Comparison of ENCODE assay signal across 8 cellular contexts in genomic region chr2:241724259-241724974, GRCh38. TPM values are rescaled to one million over a fixed set of nuclear protein-coding genes. Genes with fewer than 3 reads are reported as not detected.
DNase-seq lines count a peak whose midpoint lies in the region; ATAC-seq and TF ChIP-seq lines count a peak whose summit lies in the region.
"Had no signal": no experiment of that assay in that cellular context is flagged by ENCODE, and none has a peak within 500 bp of the region (broad histone marks: within the 10 kb centered on the region; RNA-seq: fewer than 3 reads in every experiment).

No MANE protein-coding gene starts in this region.

- no peaks in the 10 kb centered on the region for H3K27me3 Mint-ChIP-seq in CD8-positive, alpha-beta T cell (ENCODE audit: low read depth)

- POLR2A ChIA-PET in CD8-positive, alpha-beta T cell (lab: Charles Lee), result interaction anchor here (1.2 kb wide), 1 partner anchor 9 kb away, joined by 5 read pairs; no protein-coding TSS in a partner anchor

- peaks cover 52% of the 10 kb centered on the region for H3K36me3 Mint-ChIP-seq in CD8-positive, alpha-beta T cell

- no peak overlapping the region for H3K4me3 ChIP-seq in CD8-positive, alpha-beta T cell (ENCODE audit: low read depth, low read length)
- H3K4me3 ChIP-seq: lung had no signal

- intact Hi-C loops in CD8-positive, alpha-beta T cell (cut with DNase I, micrococcal nuclease), result loop anchor here in 1 of 2 experiments (1.0 kb wide), 1 partner anchor 154 kb away; no protein-coding TSS in a partner anchor

- H3K27me3 ChIP-seq in CD8-positive, alpha-beta T cell (ENCODE audit: insufficient read depth, low read length), result no peaks in the 10 kb centered on the region

- TF ChIP-seq CTCF in CD8-positive, alpha-beta T cell (IDR thresholded peaks at IDR 0.05), result peak; percentile 40
- peak; percentile 18 for TF ChIP-seq CTCF in GM13977 (IDR thresholded peaks at IDR 0.05; ENCODE audit: extremely low read depth, insufficient read depth, missing control alignments)

- in situ Hi-C loops in GM13977 (cut with MboI; ENCODE audit: low pct_unique_long_range_greater_than_20kb, low sequenced_read_pairs, unreplicated experiment), result no loop called here

- no peaks in the 10 kb centered on the region for H3K9me3 ChIP-seq in CD8-positive, alpha-beta T cell (ENCODE audit: low read length)

- no peak overlapping the region for H3K27ac Mint-ChIP-seq in CD8-positive, alpha-beta T cell

- H3K36me3 ChIP-seq in CD8-positive, alpha-beta T cell (ENCODE audit: insufficient read depth, low read length), result peaks cover 6% of the 10 kb centered on the region

- H3K4me1 ChIP-seq in CD8-positive, alpha-beta T cell (ENCODE audit: insufficient read depth, low read length), result no peaks in the 10 kb centered on the region

- peak in 5 of 7 experiments; percentile 4 to 60 (median 46) for DNase-seq in CD8-positive, alpha-beta T cell
- DNase-seq in GM13977 (ENCODE audit: low spot score), result peak; percentile 14
- DNase-seq in UCSD-AML1 (lab: John Stamatoyannopoulos, UW; ENCODE audit: unreplicated experiment), result peak; percentile 31
- peak; percentile 78 for DNase-seq in iPS-NIHi7 (ENCODE audit: extremely low spot score)
- no peak for DNase-seq in NCI-H2081 treated with DMSO at 0.1 percent for 48 hours (lab: John Stamatoyannopoulos, UW)
- no peak for DNase-seq in LoVo (ENCODE audit: low spot score)

- CTCF ChIA-PET in CD8-positive, alpha-beta T cell (lab: Charles Lee), result interaction anchor here (1.0 to 1.5 kb wide), 8 partner anchors 9 to 154 kb away, joined by 3 to 12 read pairs (median 3); partner anchors contain the start of genes D2HGDH and ING5

- no peaks in the 10 kb centered on the region for H3K4me1 Mint-ChIP-seq in CD8-positive, alpha-beta T cell (ENCODE audit: low read depth)

- no peak overlapping the region for H3K27ac ChIP-seq in CD8-positive, alpha-beta T cell (ENCODE audit: low read depth, low read length)

- peak; percentile 77 for ATAC-seq in CD8-positive, alpha-beta T cell
- ATAC-seq in HG03521 (IDR thresholded peaks at IDR 0.05; ENCODE audit: unreplicated experiment), result no peak

- H3K4me3 Mint-ChIP-seq in CD8-positive, alpha-beta T cell, result no peak overlapping the region

- no peaks in the 10 kb centered on the region for H3K9me3 Mint-ChIP-seq in CD8-positive, alpha-beta T cell

RNA-seq across cellular contexts. Expression of gene D2HGDH, which starts 10.0 kb away (rescaled TPM):
- total RNA-seq in CD8-positive, alpha-beta T cell, result 10 to 100 TPM; 41.6 to 46.4 TPM

RNA-seq across cellular contexts. Expression of gene ING5, which starts 22.6 kb away (rescaled TPM):
- total RNA-seq in CD8-positive, alpha-beta T cell, result 10 to 100 TPM; 32.5 to 34.9 TPM

RNA-seq across cellular contexts. Expression of gene DTYMK, which starts 37.8 kb away (rescaled TPM):
- 1 to 10 TPM; 3.7 to 6.0 TPM for total RNA-seq in CD8-positive, alpha-beta T cell

RNA-seq across cellular contexts. Expression of gene GAL3ST2, which starts 52.2 kb away (rescaled TPM):
- total RNA-seq in CD8-positive, alpha-beta T cell, result 1 to 10 TPM in 1 of 2 experiments, under 1 TPM in 1; 0.81 to 1.1 TPM

Comparison
In these comparisons a context has a peak if more than half of its experiments do, and no peak if none do; other contexts are left out.
1. DNase-seq: peak in CD8-positive, alpha-beta T cell (5 of 7), GM13977 (single experiment), UCSD-AML1 (single experiment) and iPS-NIHi7 (single experiment); none in NCI-H2081 treated with DMSO at 0.1 percent for 48 hours (single experiment) and LoVo (single experiment).